ENCODE assay signal across 11 cellular contexts in the genomic region with DNA sequence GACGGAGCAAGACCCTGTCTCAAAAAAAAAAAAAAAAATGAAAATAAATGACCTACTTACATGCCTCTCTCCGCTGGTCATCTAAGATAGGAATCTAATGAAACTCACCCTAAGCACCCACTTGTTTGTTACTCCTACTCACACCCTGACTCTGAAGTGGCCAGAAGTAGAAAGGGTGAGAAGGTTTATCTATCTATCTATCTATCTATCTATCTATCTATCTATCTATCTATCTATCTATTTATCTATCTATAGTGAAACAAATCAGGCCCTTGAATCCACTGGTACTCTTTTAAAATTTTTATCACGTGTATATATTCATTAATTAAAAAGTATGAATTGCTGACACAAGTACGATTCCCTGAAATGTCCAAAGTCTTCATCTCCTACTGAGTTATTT.
"Had no signal": no experiment of that assay in that cellular context is flagged by ENCODE, and none has a peak within 500 bp of the region (broad histone marks: within the 10 kb centered on the region; RNA-seq: fewer than 3 reads in every experiment).

No MANE protein-coding gene starts in this region.

- H3K9me3 ChIP-seq: HAP-1 had no signal

- DNase-seq: GM23248, GOT3, H7, H9, HCEC 1CT, HFFc6 had no signal

- H3K4me1 ChIP-seq: HAP-1 had no signal

- H3K27ac ChIP-seq: GM23248 had no signal

- H2AFZ ChIP-seq: GM23248, GM23338 had no signal

- H3K9ac ChIP-seq: GM23248 had no signal

- FAIRE-seq: H1, H54 had no signal

- H3K4me3 ChIP-seq: GM23248, GM23338, HAP-1 had no signal

- ATAC-seq: GM23338, HCT116 had no signal

- H3K9me3 Mint-ChIP-seq: GM23338 had no signal

- H3K4me1 Mint-ChIP-seq: H9 had no signal

- H3K27ac Mint-ChIP-seq: GM23338, H9, HFFc6 had no signal

- H3K4me3 Mint-ChIP-seq: GM23338, H9, HFFc6 had no signal

- H3K4me2 ChIP-seq: GM23338 had no signal

- H3K36me3 ChIP-seq: HAP-1 had no signal
